Comparison of ENCODE assay signal across 31 cellular contexts in genomic region chr19:50248826-50249225, GRCh38. TPM values are rescaled to one million over a fixed set of nuclear protein-coding genes. Genes with fewer than 3 reads are reported as not detected.
"Had no signal": no experiment of that assay in that cellular context is flagged by ENCODE, and none has a peak within 500 bp of the region (broad histone marks: within the 10 kb centered on the region; RNA-seq: fewer than 3 reads in every experiment).

No MANE protein-coding gene starts in this region.

- H3K79me2 ChIP-seq: parathyroid adenoma had no signal

- ATAC-seq: naive thymus-derived CD4-positive, alpha-beta T cell; natural killer cell; right cardiac atrium; stimulated activated memory B cell treated with anti-CD40 and anti-IgM and Interleukin-4, amounts not matched to agents 10 μg/mL and 1 μg/mL and 100 μg/mL, for 72 hours; stimulated activated naive CD8-positive, alpha-beta T cell treated with anti-CD3 and anti-CD28 coated beads, Interleukin-15, amount 100 ng/mL, for 72 hours; stimulated activated naive CD8-positive, alpha-beta T cell treated with anti-CD3 and anti-CD28 coated beads, Interleukin-15, Interleukin-2, amounts not matched to agents 100 U/mL and 50 U/mL, for 24 hours had no signal

- H3K36me3 ChIP-seq: neural progenitor cell, neutrophil, ovary, spleen, thoracic aorta had no signal

- H2AFZ ChIP-seq: neural progenitor cell, parathyroid adenoma had no signal

- H3K4me2 ChIP-seq: neural progenitor cell, smooth muscle cell had no signal

- H3K4me1 ChIP-seq: neural progenitor cell, parathyroid adenoma, psoas muscle, right lobe of liver, spleen, tibial nerve, upper lobe of left lung, vagina had no signal

- H3K9me3 ChIP-seq: psoas muscle, thyroid gland, vagina had no signal

- H3K27ac Mint-ChIP-seq: naive thymus-derived CD4-positive, alpha-beta T cell; natural killer cell; nephron; progenitor cell of endocrine pancreas; stimulated activated memory B cell treated with anti-CD40 and anti-IgM and Interleukin-4, amounts not matched to agents 10 μg/mL and 1 μg/mL and 100 μg/mL, for 72 hours had no signal

- FAIRE-seq: urothelium cell line had no signal

- H3K4me3 Mint-ChIP-seq: naive thymus-derived CD4-positive, alpha-beta T cell; natural killer cell; nephron; stimulated activated memory B cell treated with anti-CD40 and anti-IgM and Interleukin-4, amounts not matched to agents 10 μg/mL and 1 μg/mL and 100 μg/mL, for 72 hours; stimulated activated naive CD8-positive, alpha-beta T cell treated with anti-CD3 and anti-CD28 coated beads, Interleukin-15, amount 100 ng/mL, for 72 hours had no signal

- H3K9ac ChIP-seq: neural progenitor cell, parathyroid adenoma had no signal

- H3K36me3 Mint-ChIP-seq: stimulated activated memory B cell treated with anti-CD40 and anti-IgM and Interleukin-4, amounts not matched to agents 10 μg/mL and 1 μg/mL and 100 μg/mL, for 72 hours had no signal

- DNase-seq: naive thymus-derived CD4-positive, alpha-beta T cell; natural killer cell; nucleus accumbens; ovary; psoas muscle; right cardiac atrium; right lobe of liver; spleen; stimulated activated CD4-positive, alpha-beta T cell treated with anti-CD3 and anti-CD28 coated beads, Interleukin-12 subunit alpha, Interleukin-12 subunit beta, amount 100 ng/mL, for 4 hours; stimulated activated CD4-positive, alpha-beta T cell treated with anti-CD3 and anti-CD28 coated beads, Interleukin-1b, Interleukin-23, amount 100 ng/mL, for 48 hours; stimulated activated CD4-positive, alpha-beta T cell treated with anti-CD3 and anti-CD28 coated beads, Interleukin-4, amount 100 ng/mL, for 24 hours; stimulated activated naive CD4-positive, alpha-beta T cell; stimulated activated naive CD8-positive, alpha-beta T cell treated with anti-CD3 and anti-CD28 coated beads, Interleukin-15, amount 100 ng/mL, for 72 hours; stimulated activated naive CD8-positive, alpha-beta T cell treated with anti-CD3 and anti-CD28 coated beads, Interleukin-15, Interleukin-2, amounts not matched to agents 100 U/mL and 50 U/mL, for 24 hours; substantia nigra; thyroid gland; trophoblast cell had no signal

- H3K27ac ChIP-seq: neural progenitor cell, neutrophil, ovary, parathyroid adenoma, psoas muscle, right lobe of liver, skin epidermis, spleen, thoracic aorta, tibial nerve, upper lobe of left lung, vagina had no signal

- H3K4me1 Mint-ChIP-seq: naive thymus-derived CD4-positive, alpha-beta T cell; natural killer cell; nephron; stimulated activated naive CD8-positive, alpha-beta T cell treated with anti-CD3 and anti-CD28 coated beads, Interleukin-15, amount 100 ng/mL, for 72 hours had no signal

- H3K4me3 ChIP-seq: neural progenitor cell, ovary, psoas muscle, right lobe of liver, skin epidermis, smooth muscle cell, spleen, thoracic aorta, thyroid gland, tibial nerve, upper lobe of left lung, vagina had no signal

- H3K27me3 ChIP-seq: neural progenitor cell, neutrophil, ovary, right lobe of liver, thyroid gland, tibial nerve, upper lobe of left lung, vagina had no signal

RNA-seq across cellular contexts. Expression of gene MYH14, which starts 45.4 kb away (rescaled TPM):
- total RNA-seq: naive thymus-derived CD4-positive, alpha-beta T cell; natural killer cell had no signal
- polyA plus RNA-seq: naive thymus-derived CD4-positive, alpha-beta T cell; neural cell had no signal
